ENCODE assay signal across 18 cellular contexts in genomic region chr12:126353604-126354003, GRCh38.
DNase-seq lines count a peak whose midpoint lies in the region; ATAC-seq and TF ChIP-seq lines count a peak whose summit lies in the region.
"Had no signal": no experiment of that assay in that cellular context is flagged by ENCODE, and none has a peak within 500 bp of the region (broad histone marks: within the 10 kb centered on the region; RNA-seq: fewer than 3 reads in every experiment).

No MANE protein-coding gene starts in this region.

- no peak for TF ChIP-seq CTCF in cardiac fibroblast (IDR thresholded peaks at IDR 0.05; ENCODE audit: low read depth, low read length)
- TF ChIP-seq CTCF in osteoblast (IDR thresholded peaks at IDR 0.05; ENCODE audit: extremely low read depth, low read depth, low read length), result no peak
- no peak for TF ChIP-seq CTCF in GM10248 (IDR thresholded peaks at IDR 0.05; ENCODE audit: control extremely low read depth, extremely low read depth, low read depth, missing control alignments)

- no peaks in the 10 kb centered on the region for H3K36me3 ChIP-seq in osteoblast (ENCODE audit: insufficient read depth, low read length)
- H3K36me3 ChIP-seq: HAP-1, neural progenitor cell, prostate gland, suprapubic skin had no signal

- POLR2A ChIA-PET in GM10248 (lab: Yijun Ruan, JAX), result no interaction called here

- H4K20me1 ChIP-seq in osteoblast (ENCODE audit: insufficient read depth, low read length), result no peaks in the 10 kb centered on the region

- no peaks in the 10 kb centered on the region for H3K27me3 ChIP-seq in osteoblast (ENCODE audit: insufficient read depth, low read length)
- H3K27me3 ChIP-seq: neural progenitor cell, suprapubic skin had no signal

- H3K79me2 ChIP-seq in osteoblast (ENCODE audit: insufficient read depth, low read length), result no peaks in the 10 kb centered on the region

- H3K4me3 ChIP-seq in cardiac fibroblast (replicated peaks in 1 of 2; ENCODE audit: low read depth in 2 of 2, low read length in 2 of 2) (no peak overlapping the region), osteoblast (ENCODE audit: insufficient read depth, low read length) (no peak overlapping the region)
- H3K4me3 ChIP-seq: HAP-1, neural progenitor cell, prostate gland, suprapubic skin had no signal

- intact Hi-C loops in posterior vena cava (cut with DNase I), result no loop called here

- no peak overlapping the region for H3K4me2 ChIP-seq in osteoblast (ENCODE audit: insufficient read depth, low read length)
- H3K4me2 ChIP-seq: neural progenitor cell had no signal

- no peak for ATAC-seq in stimulated activated naive CD8-positive, alpha-beta T cell treated with anti-CD3 and anti-CD28 coated beads, Interleukin-15, Interleukin-2, amounts not matched to agents 100 U/mL and 50 U/mL, for 24 hours
- ATAC-seq: activated CD8-positive, alpha-beta T cell treated with anti-CD3 and anti-CD28 coated beads, Interleukin-2, amount 10 ng/mL, durations not matched to agents 7 days and 5 days had no signal

- H3K27ac ChIP-seq in osteoblast (ENCODE audit: low read depth, low read length), result no peak overlapping the region
- H3K27ac ChIP-seq: neural progenitor cell, prostate gland, suprapubic skin had no signal

- CTCF ChIA-PET in GM10248 (lab: Yijun Ruan, JAX), result no interaction called here

- no peaks in the 10 kb centered on the region for H3K9me3 ChIP-seq in osteoblast (ENCODE audit: low read depth, low read length)
- H3K9me3 ChIP-seq: Caco-2, HAP-1, prostate gland had no signal

- no peak overlapping the region for H2AFZ ChIP-seq in osteoblast (ENCODE audit: low read length)
- H2AFZ ChIP-seq: neural progenitor cell had no signal

- DNase-seq in AG20443 (ENCODE audit: low spot score) (peak; percentile 21), LHCN-M2 (ENCODE audit: low read depth) (peak; percentile 83), cardiac fibroblast (ENCODE audit: low read depth in 2 of 2) (peak; percentile 14 to 26), osteoblast (ENCODE audit: insufficient read length, low spot score, missing footprints) (peak; percentile 18), GM10248 (ENCODE audit: extremely low spot score) (no peak), posterior vena cava (ENCODE audit: low spot score) (no peak)
- DNase-seq in stimulated activated naive CD8-positive, alpha-beta T cell treated with anti-CD3 and anti-CD28 coated beads, Interleukin-15, Interleukin-2, amounts not matched to agents 100 U/mL and 50 U/mL, for 24 hours, result no peak
- DNase-seq: activated CD8-positive, alpha-beta T cell treated with anti-CD3 and anti-CD28 coated beads, Interleukin-2, amount 10 ng/mL, durations not matched to agents 7 days and 5 days; Caco-2; central memory CD4-positive, alpha-beta T cell; dermis blood vessel endothelial cell; foreskin melanocyte; hypothalamus; NCI-H510A treated with DMSO at 0.1 percent for 48 hours had no signal

- H3K4me1 ChIP-seq in osteoblast (ENCODE audit: insufficient read depth, low read length), result peaks cover 6% of the 10 kb centered on the region
- H3K4me1 ChIP-seq: Caco-2, HAP-1, neural progenitor cell, prostate gland, suprapubic skin had no signal

Comparison
In these comparisons a context has a peak if more than half of its experiments do, and no peak if none do; other contexts are left out.
1. DNase-seq: peak in AG20443 (single experiment), LHCN-M2 (single experiment), cardiac fibroblast (2 of 2) and osteoblast (single experiment); none in stimulated activated naive CD8-positive, alpha-beta T cell treated with anti-CD3 and anti-CD28 coated beads, Interleukin-15, Interleukin-2, amounts not matched to agents 100 U/mL and 50 U/mL, for 24 hours (single experiment), GM10248 (single experiment) and posterior vena cava (single experiment).